1 cellular context compared by ENCODE assay signal in genomic region chr2:241443486-241444223, GRCh38.
TF ChIP-seq lines count a peak whose summit lies in the region.

No MANE protein-coding gene starts in this region.

TF ChIP-seq in GM12878, 131 proteins besides CTCF, POLR2A, EP300 and RAD21 (continued from another document):
- no peak for TF ChIP-seq PML (IDR thresholded peaks at IDR 0.05; ENCODE audit: low read length)
- peak; percentile 61 for TF ChIP-seq IKZF1 (conservative IDR thresholded peaks at IDR 0.05)
- 0 out of 2 replicates have a peak, but pooled peaks have one; percentile 27 for TF ChIP-seq ATF7 (IDR thresholded peaks at IDR 0.05; ENCODE audit: low read depth)
- TF ChIP-seq PAX5 (IDR thresholded peaks at IDR 0.05; ENCODE audit: borderline replicate concordance, low read depth, low read length) = 0 out of 2 replicates have a peak, but pooled peaks have one; percentile 28
- TF ChIP-seq RCOR1 (conservative IDR thresholded peaks at IDR 0.05; ENCODE audit: low read depth, low read length) = no peak
- peak; percentile 99 for TF ChIP-seq RUNX3 (IDR thresholded peaks at IDR 0.05; ENCODE audit: low read length)
- no peak for TF ChIP-seq HCFC1 (IDR thresholded peaks at IDR 0.05; ENCODE audit: low read length)
- peak; percentile 98 for TF ChIP-seq SMAD1 (IDR thresholded peaks at IDR 0.05; ENCODE audit: low read depth, partially characterized antibody)
- peak; percentile 44; the same call in 1 of the 2 replicates for TF ChIP-seq DPF2 (IDR thresholded peaks at IDR 0.05)
- peak; percentile 13; the same call in 1 of the 2 replicates for TF ChIP-seq CREM (IDR thresholded peaks at IDR 0.05; ENCODE audit: low read depth)
- no peak for TF ChIP-seq ATF2 (IDR thresholded peaks at IDR 0.05; ENCODE audit: low read length)
- peak; percentile 39; the same call in 1 of the 2 replicates for TF ChIP-seq FOXM1 (IDR thresholded peaks at IDR 0.05; ENCODE audit: low read depth, low read length)
- TF ChIP-seq NFIC (IDR thresholded peaks at IDR 0.05; ENCODE audit: low read depth, low read length) = peak; percentile 85; the same call in 1 of the 2 replicates
- no peak for TF ChIP-seq EGR1 (IDR thresholded peaks at IDR 0.05; ENCODE audit: borderline replicate concordance in 1 of 2, low read depth in 2 of 2, low read length in 2 of 2)
- TF ChIP-seq EED (IDR thresholded peaks at IDR 0.05; ENCODE audit: low read depth) = peak; percentile 82
- peak; percentile 72; the same call in 1 of the 2 replicates for TF ChIP-seq MTA2 (IDR thresholded peaks at IDR 0.05; ENCODE audit: low read depth)
- TF ChIP-seq BRCA1 (IDR thresholded peaks at IDR 0.05; ENCODE audit: low read depth, low read length) = no peak
- TF ChIP-seq TCF12 (IDR thresholded peaks at IDR 0.05; ENCODE audit: low read depth, low read length) = no peak
- peak; percentile 94 for TF ChIP-seq MLLT1 (IDR thresholded peaks at IDR 0.05)
- TF ChIP-seq ZNF384 (IDR thresholded peaks at IDR 0.05; ENCODE audit: borderline replicate concordance, low read depth, low read length) = no peak
- 0 out of 2 replicates have a peak, but pooled peaks have one; percentile 9 for TF ChIP-seq IRF4 (IDR thresholded peaks at IDR 0.05; ENCODE audit: low read depth, low read length)
- no peak for TF ChIP-seq ZSCAN29 (IDR thresholded peaks at IDR 0.05)
- TF ChIP-seq IKZF2 (IDR thresholded peaks at IDR 0.05) = peak; percentile 81 to 88
- 0 out of 2 replicates have a peak, but pooled peaks have one; percentile 24 for TF ChIP-seq ZNF217 (IDR thresholded peaks at IDR 0.05)
- TF ChIP-seq ZBED1 (IDR thresholded peaks at IDR 0.05; ENCODE audit: borderline replicate concordance) = no peak
- TF ChIP-seq BCLAF1 (IDR thresholded peaks at IDR 0.05) = no peak
- TF ChIP-seq KLF5 (IDR thresholded peaks at IDR 0.05; ENCODE audit: partially characterized antibody) = no peak
- TF ChIP-seq POLR2AphosphoS5 (IDR thresholded peaks at IDR 0.05; ENCODE audit: low read length) = 0 out of 2 replicates have a peak, but pooled peaks have one; percentile 28
- no peak for TF ChIP-seq ZNF24 (IDR thresholded peaks at IDR 0.05)
- peak in 1 of 2 experiments; percentile 47; a peak in 1 of 4 replicates for TF ChIP-seq BHLHE40 (IDR thresholded peaks at IDR 0.05; ENCODE audit: borderline replicate concordance in 1 of 2, low read depth in 2 of 2, low read length in 1 of 2)
- no peak for TF ChIP-seq ZNF622 (IDR thresholded peaks at IDR 0.05)
- TF ChIP-seq E2F8 (IDR thresholded peaks at IDR 0.05; ENCODE audit: low read depth, partially characterized antibody) = no peak
- TF ChIP-seq CHD4 (IDR thresholded peaks at IDR 0.05) = no peak
- peak; percentile 36; the same call in 1 of the 2 replicates for TF ChIP-seq BCL11A (IDR thresholded peaks at IDR 0.05; ENCODE audit: low read depth, low read length)
